ENCODE assay signal across 29 cellular contexts in the genomic region with DNA sequence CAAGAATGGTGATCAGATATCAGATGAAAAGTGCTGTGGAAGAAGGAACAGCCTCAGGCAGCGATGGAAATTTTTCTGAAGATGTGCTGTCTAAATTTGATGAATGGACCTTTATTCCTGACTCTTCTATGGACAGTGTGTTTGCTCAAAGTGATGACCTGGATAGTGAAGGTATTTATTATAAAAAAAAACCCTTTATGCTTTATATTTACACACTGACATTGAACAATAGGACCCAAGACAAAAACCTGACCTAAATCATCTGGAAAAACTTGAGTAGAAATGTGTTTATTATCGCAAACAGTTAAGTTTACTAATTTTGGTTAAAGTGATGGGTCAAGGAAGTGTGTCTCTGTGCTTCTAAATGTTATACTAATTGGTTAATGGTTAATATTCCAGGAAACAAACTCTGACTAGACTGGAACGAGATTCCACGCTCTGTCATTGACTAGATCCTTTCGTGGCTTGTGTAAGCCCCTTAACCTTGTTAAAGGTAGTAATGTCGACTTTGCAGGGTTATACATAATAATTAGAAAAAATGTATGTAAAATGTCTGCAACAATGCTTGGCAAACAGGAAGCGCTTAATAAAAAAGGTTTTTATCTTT.
"Had no signal": no experiment of that assay in that cellular context is flagged by ENCODE, and none has a peak within 500 bp of the region (broad histone marks: within the 10 kb centered on the region; RNA-seq: fewer than 3 reads in every experiment).

No MANE protein-coding gene starts in this region.

- H3K36me3 ChIP-seq: brain microvascular endothelial cell, WERI-Rb-1 had no signal

- DNase-seq: activated B cell treated with CpG ODN at 0.5 μM for 24 hours; activated CD4-positive, alpha-beta T cell treated with anti-CD3 and anti-CD28 coated beads for 48 hours; activated CD4-positive, alpha-beta T cell treated with anti-CD3 and anti-CD28 coated beads, Interleukin-2, amount 50 U/mL, for 1 hour; activated CD4-positive, alpha-beta T cell treated with anti-CD3 and anti-CD28 coated beads, Interleukin-2, amount 50 U/mL, for 48 hours; activated CD8-positive, alpha-beta memory T cell treated with anti-CD3 and anti-CD28 coated beads for 24 hours; activated CD8-positive, alpha-beta T cell treated with anti-CD3 and anti-CD28 coated beads for 36 hours; activated effector memory CD4-positive, alpha-beta T cell treated with Interleukin-2 at 50 U/mL for 16 hours; activated gamma-delta T cell treated with Interleukin-2 at 50 U/mL for 16 hours; activated naive CD4-positive, alpha-beta T cell treated with anti-CD3 and anti-CD28 coated beads, Interleukin-2, amount 50 U/mL, for 16 hours; activated naive CD4-positive, alpha-beta T cell treated with Interleukin-2 at 50 U/mL for 16 hours; activated T-cell treated with anti-CD3 and anti-CD28 coated beads, Interleukin-2, amount 50 U/mL, for 4 hours; amniotic stem cell; anterior cingulate cortex; brain microvascular endothelial cell; dorsolateral prefrontal cortex; effector memory CD4-positive, alpha-beta T cell; endodermal cell; gastrocnemius medialis; heart right ventricle; T-helper 17 cell; T1000; WERI-Rb-1 had no signal

- FAIRE-seq: astrocyte, bronchial epithelial cell had no signal

- H3K27ac ChIP-seq: brain microvascular endothelial cell, coronary artery, dorsolateral prefrontal cortex, foreskin keratinocyte, gastrocnemius medialis, heart right ventricle, WERI-Rb-1 had no signal

- H3K9me3 ChIP-seq: gastrocnemius medialis had no signal

- H3K4me1 ChIP-seq: foreskin keratinocyte, gastrocnemius medialis, heart right ventricle had no signal

- H3K4me3 ChIP-seq: coronary artery, dorsolateral prefrontal cortex, gastrocnemius medialis, heart right ventricle had no signal

- ATAC-seq: activated CD4-positive, CD25-positive, alpha-beta regulatory T cell treated with anti-CD3 and anti-CD28 coated beads, Interleukin-2, amount 50 U/mL, for 24 hours; activated CD8-positive, alpha-beta T cell treated with anti-CD3 and anti-CD28 coated beads for 36 hours; activated T-cell treated with anti-CD3 and anti-CD28 coated beads, Interleukin-2, amount 50 U/mL, for 4 hours; activated T-helper 17 cell treated with anti-CD3 and anti-CD28 coated beads, Interleukin-2, amount 50 U/mL, for 72 hours; esophagus mucosa; foreskin keratinocyte; gastrocnemius medialis; heart right ventricle; T-helper 17 cell had no signal

- H3K27me3 ChIP-seq: brain microvascular endothelial cell, dorsolateral prefrontal cortex, foreskin keratinocyte, gastrocnemius medialis, heart right ventricle had no signal
